1 cellular context compared by ENCODE assay signal in genomic region chr2:75729861-75730260, GRCh38.
TF ChIP-seq lines count a peak whose summit lies in the region.

No MANE protein-coding gene starts in this region.

TF ChIP-seq in IMR-90, 13 proteins besides CTCF, POLR2A, EP300 and RAD21 (continued from another document):
- no peak for TF ChIP-seq RCOR1 (IDR thresholded peaks at IDR 0.05; ENCODE audit: insufficient replicate concordance, low read length)
- no peak for TF ChIP-seq MXI1 (IDR thresholded peaks at IDR 0.05; ENCODE audit: borderline replicate concordance, low read depth, low read length)
- TF ChIP-seq FOS (IDR thresholded peaks at IDR 0.05; ENCODE audit: low read depth, low read length): no peak
- no peak for TF ChIP-seq MAFK (IDR thresholded peaks at IDR 0.05; ENCODE audit: low read depth, low read length)
- no peak for TF ChIP-seq NFE2L2 (IDR thresholded peaks at IDR 0.05; ENCODE audit: low read depth, low read length)
- TF ChIP-seq SMC3 (IDR thresholded peaks at IDR 0.05; ENCODE audit: low read depth, low read length): no peak
- TF ChIP-seq, protein P1, sequence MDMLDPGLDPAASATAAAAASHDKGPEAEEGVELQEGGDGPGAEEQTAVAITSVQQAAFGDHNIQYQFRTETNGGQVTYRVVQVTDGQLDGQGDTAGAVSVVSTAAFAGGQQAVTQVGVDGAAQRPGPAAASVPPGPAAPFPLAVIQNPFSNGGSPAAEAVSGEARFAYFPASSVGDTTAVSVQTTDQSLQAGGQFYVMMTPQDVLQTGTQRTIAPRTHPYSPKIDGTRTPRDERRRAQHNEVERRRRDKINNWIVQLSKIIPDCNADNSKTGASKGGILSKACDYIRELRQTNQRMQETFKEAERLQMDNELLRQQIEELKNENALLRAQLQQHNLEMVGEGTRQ (IDR thresholded peaks at IDR 0.05; ENCODE audit: low read depth, low read length): no peak
- no peak for TF ChIP-seq CHD1 (IDR thresholded peaks at IDR 0.05; ENCODE audit: low read depth, low read length)
- TF ChIP-seq CEBPB (IDR thresholded peaks at IDR 0.05; ENCODE audit: low read depth, low read length): no peak
- TF ChIP-seq BHLHE40 (IDR thresholded peaks at IDR 0.05; ENCODE audit: low read depth, low read length): no peak
